ENCODE assay signal across 8 cellular contexts in genomic region chr3:138593488-138594149, GRCh38. TPM values are rescaled to one million over a fixed set of nuclear protein-coding genes. Genes with fewer than 3 reads are reported as not detected.
DNase-seq lines count a peak whose midpoint lies in the region; ATAC-seq and TF ChIP-seq lines count a peak whose summit lies in the region.

No MANE protein-coding gene starts in this region.

- peaks cover 7% of the 10 kb centered on the region in 2 donors for H3K4me1 Mint-ChIP-seq in natural killer cell treated with Interleukin-12 subunit alpha and Interleukin-12 subunit beta and Interleukin-15 and Interleukin-18, amount 100 ng/mL, for 72 hours (ENCODE audit: low read depth in 2 of 2)

- POLR2A ChIA-PET in BJ (lab: Charles Lee) = interaction anchor here (0.8 to 1.4 kb wide), 3 partner anchors 101 to 349 kb away, joined by 3 to 6 read pairs (median 3); no protein-coding TSS in a partner anchor

- H3K36me3 Mint-ChIP-seq in natural killer cell treated with Interleukin-12 subunit alpha and Interleukin-12 subunit beta and Interleukin-15 and Interleukin-18, amount 100 ng/mL, for 72 hours = no peaks in the 10 kb centered on the region

- H3F3A ChIP-seq in MM.1S (ENCODE audit: insufficient read depth, low read length) = peaks cover 20% of the 10 kb centered on the region

- peaks cover 27% of the 10 kb centered on the region for H3K4me1 ChIP-seq in MM.1S (ENCODE audit: low read length)
- no peaks in the 10 kb centered on the region for H3K4me1 ChIP-seq in effector memory CD4-positive, alpha-beta T cell (ENCODE audit: control insufficient read depth, insufficient read depth, low read length, poor library complexity, severe bottlenecking)

- H3K27me3 Mint-ChIP-seq in natural killer cell treated with Interleukin-12 subunit alpha and Interleukin-12 subunit beta and Interleukin-15 and Interleukin-18, amount 100 ng/mL, for 72 hours = no peaks in the 10 kb centered on the region

- H3K4me2 ChIP-seq in MM.1S (ENCODE audit: low read depth, low read length) = peak overlapping the region; percentile 78

- no peak for ATAC-seq in natural killer cell treated with Interleukin-12 subunit alpha and Interleukin-12 subunit beta and Interleukin-15 and Interleukin-18, amount 100 ng/mL, for 72 hours
- ATAC-seq in GM21367 (IDR thresholded peaks at IDR 0.05; ENCODE audit: unreplicated experiment) = no peak

- H3K36me3 ChIP-seq in BJ (ENCODE audit: control insufficient read depth, insufficient read depth, low read length) (no peaks in the 10 kb centered on the region), MM.1S (replicated peaks; ENCODE audit: insufficient read depth, low read length) (no peaks in the 10 kb centered on the region)
- H3K36me3 ChIP-seq in effector memory CD4-positive, alpha-beta T cell (ENCODE audit: control insufficient read depth, insufficient read depth, low read length) = no peaks in the 10 kb centered on the region

- no peaks in the 10 kb centered on the region for H3K9me2 ChIP-seq in MM.1S (replicated peaks; ENCODE audit: insufficient read depth, low read length)

- H3K27ac Mint-ChIP-seq in natural killer cell treated with Interleukin-12 subunit alpha and Interleukin-12 subunit beta and Interleukin-15 and Interleukin-18, amount 100 ng/mL, for 72 hours = peak overlapping the region; percentile 71 to 91

- H3K9me3 Mint-ChIP-seq in natural killer cell treated with Interleukin-12 subunit alpha and Interleukin-12 subunit beta and Interleukin-15 and Interleukin-18, amount 100 ng/mL, for 72 hours = no peaks in the 10 kb centered on the region

- peak overlapping the region; percentile 75 for H3K9ac ChIP-seq in MM.1S (ENCODE audit: low read length)

- H3K4me3 ChIP-seq in BJ (ENCODE audit: low read depth, low read length) (peak overlapping the region; percentile 62), MM.1S (ENCODE audit: low read length) (peak overlapping the region; percentile 69)
- H3K4me3 ChIP-seq in effector memory CD4-positive, alpha-beta T cell (ENCODE audit: insufficient read depth, low read depth, low read length, poor library complexity, severe bottlenecking) = peak overlapping the region; percentile 59

- 0 out of 2 replicates have a peak, but pooled peaks cover 4% of the 10 kb centered on the region for H3K79me2 ChIP-seq in MM.1S (ENCODE audit: low read length)

- no peaks in the 10 kb centered on the region for H3K27me3 ChIP-seq in BJ (ENCODE audit: control insufficient read depth, insufficient read depth, low read length)
- H3K27me3 ChIP-seq in MM.1S (replicated peaks; ENCODE audit: insufficient read depth, low read length) = no peaks in the 10 kb centered on the region
- no peaks in the 10 kb centered on the region for H3K27me3 ChIP-seq in effector memory CD4-positive, alpha-beta T cell (replicated peaks; ENCODE audit: control insufficient read depth, insufficient read depth, low read length, poor library complexity, severe bottlenecking)

- peak overlapping the region; percentile 91 for H3K4me3 Mint-ChIP-seq in natural killer cell treated with Interleukin-12 subunit alpha and Interleukin-12 subunit beta and Interleukin-15 and Interleukin-18, amount 100 ng/mL, for 72 hours

- TF ChIP-seq CTCF in BJ (IDR thresholded peaks at IDR 0.05; ENCODE audit: insufficient read depth, low read depth, low read length) (no peak), MM.1S (IDR thresholded peaks at IDR 0.05; ENCODE audit: low read length) (no peak), GM20000 (IDR thresholded peaks at IDR 0.05; ENCODE audit: extremely low read depth, missing control alignments) (no peak)

- no peaks in the 10 kb centered on the region for H4K20me1 ChIP-seq in MM.1S (ENCODE audit: insufficient read depth, low read length)

- peak overlapping the region; percentile 72; the same call in 1 of the 2 replicates for H3K27ac ChIP-seq in MM.1S (ENCODE audit: low read length)
- peak overlapping the region; percentile 72 for H3K27ac ChIP-seq in effector memory CD4-positive, alpha-beta T cell (ENCODE audit: insufficient read depth, low read length, poor library complexity, severe bottlenecking)

- peak overlapping the region; percentile 81 for H2AFZ ChIP-seq in MM.1S (ENCODE audit: low read length)

- CTCF ChIA-PET in BJ (lab: Yijun Ruan, JAX) = interaction anchor here (0.6 to 13.6 kb wide), 28 partner anchors 9 to 342 kb away, joined by 3 to 291 read pairs (median 4); no protein-coding TSS in a partner anchor

- no peak for DNase-seq in BJ (ENCODE audit: low read depth)
- peak; percentile 27 for DNase-seq in MM.1S
- DNase-seq in effector memory CD4-positive, alpha-beta T cell = peak in 1 of 3 donors; percentile 0
- DNase-seq in natural killer cell treated with Interleukin-12 subunit alpha and Interleukin-12 subunit beta and Interleukin-15 and Interleukin-18, amount 100 ng/mL, for 72 hours (ENCODE audit: low spot score) = no peak
- DNase-seq in amniotic stem cell (lab: John Stamatoyannopoulos, UW) = no peak
- no peak for DNase-seq in mucosa of gallbladder (ENCODE audit: low spot score)
- DNase-seq in GM20000 (ENCODE audit: low spot score) = no peak

- H3K9me3 ChIP-seq in MM.1S (replicated peaks; ENCODE audit: insufficient read depth, low read length) = no peaks in the 10 kb centered on the region
- H3K9me3 ChIP-seq in effector memory CD4-positive, alpha-beta T cell (ENCODE audit: control insufficient read depth, low read length) = no peaks in the 10 kb centered on the region

RNA-seq across cellular contexts. Expression of gene CEP70, which starts 0.4 kb away (rescaled TPM):
- 3.6 and 8.8 TPM in 2 replicates for polyA plus RNA-seq in BJ (2011; rRNA removed)
- 5.3 and 6.3 TPM in 2 replicates for polyA minus RNA-seq in BJ (2011; rRNA and poly(A)+ RNA removed)
- 10 to 100 TPM in 1 of 2 donors, 1 to 10 TPM in 1; 9.9 to 10.5 TPM for total RNA-seq in natural killer cell treated with Interleukin-12 subunit alpha and Interleukin-12 subunit beta and Interleukin-15 and Interleukin-18, amount 100 ng/mL, for 72 hours
- 49.5 TPM for total RNA-seq in mucosa of gallbladder

RNA-seq across cellular contexts. Expression of gene FAIM, which starts 15.0 kb away (rescaled TPM):
- polyA plus RNA-seq in BJ (2011; rRNA removed) = 2.4 and 6.4 TPM in 2 replicates
- polyA minus RNA-seq in BJ (2011; rRNA and poly(A)+ RNA removed) = 0.57 and 0.76 TPM in 2 replicates
- total RNA-seq in natural killer cell treated with Interleukin-12 subunit alpha and Interleukin-12 subunit beta and Interleukin-15 and Interleukin-18, amount 100 ng/mL, for 72 hours = 1 to 10 TPM; 6.8 to 9.6 TPM
- total RNA-seq in mucosa of gallbladder = 19.5 TPM
